Comparison of ENCODE assay signal across 31 cellular contexts in the genomic region with DNA sequence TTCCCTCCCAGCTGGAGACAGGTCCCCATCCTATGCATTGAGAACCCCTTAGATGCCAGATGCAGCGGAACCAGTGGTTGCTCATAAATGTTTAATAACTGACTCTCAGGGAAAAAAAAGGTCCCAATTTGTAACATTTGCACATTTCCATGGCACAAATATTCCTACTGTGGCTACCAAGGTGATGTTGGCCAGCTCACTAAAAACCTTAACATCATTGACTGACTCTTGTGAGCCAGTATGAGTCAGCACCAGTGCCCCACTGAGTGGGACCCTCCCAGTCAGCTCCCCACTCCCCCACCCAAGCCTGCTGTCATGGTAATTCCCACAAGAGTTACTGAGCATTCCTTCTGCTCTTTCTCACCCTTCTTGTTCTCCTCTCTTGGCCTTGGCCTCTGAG. TPM values are rescaled to one million over a fixed set of nuclear protein-coding genes. Genes with fewer than 3 reads are reported as not detected.
"Had no signal": no experiment of that assay in that cellular context is flagged by ENCODE, and none has a peak within 500 bp of the region (broad histone marks: within the 10 kb centered on the region; RNA-seq: fewer than 3 reads in every experiment).

No MANE protein-coding gene starts in this region.

- H3K4me2 ChIP-seq: smooth muscle cell had no signal

- H3K4me3 Mint-ChIP-seq: immature natural killer cell; naive thymus-derived CD8-positive, alpha-beta T cell; nephron; neural crest cell; stimulated activated memory B cell treated with anti-CD40 and anti-IgM and Interleukin-4, amounts not matched to agents 10 μg/mL and 1 μg/mL and 100 μg/mL, for 72 hours; stimulated activated naive CD8-positive, alpha-beta T cell treated with anti-CD3 and anti-CD28 coated beads, Interleukin-15, amount 100 ng/mL, for 72 hours; type B pancreatic cell had no signal

- H3K36me3 ChIP-seq: left lung, lower lobe of right lung, neutrophil, right atrium auricular region, right lobe of liver, tibial nerve, uterus had no signal

- H3K27me3 ChIP-seq: left lung, right atrium auricular region, right lobe of liver, tibial nerve, uterus had no signal

- H3K9me3 Mint-ChIP-seq: naive thymus-derived CD8-positive, alpha-beta T cell; nephron; neural crest cell; stimulated activated memory B cell treated with anti-CD40 and anti-IgM and Interleukin-4, amounts not matched to agents 10 μg/mL and 1 μg/mL and 100 μg/mL, for 72 hours; stimulated activated naive CD8-positive, alpha-beta T cell treated with anti-CD3 and anti-CD28 coated beads, Interleukin-15, amount 100 ng/mL, for 72 hours; type B pancreatic cell had no signal

- H3K9me3 ChIP-seq: left lung, lower lobe of right lung, neutrophil, right atrium auricular region, right lobe of liver, tibial nerve, uterus had no signal

- FAIRE-seq: islet of Langerhans, kidney had no signal

- H3K4me1 Mint-ChIP-seq: immature natural killer cell; nephron; neural crest cell; stimulated activated naive CD8-positive, alpha-beta T cell treated with anti-CD3 and anti-CD28 coated beads, Interleukin-15, amount 100 ng/mL, for 72 hours had no signal

- H3K4me1 ChIP-seq: left lung, lower lobe of right lung, parathyroid adenoma, right atrium auricular region, right lobe of liver, tibial nerve, uterus had no signal

- H3K36me3 Mint-ChIP-seq: immature natural killer cell; naive thymus-derived CD8-positive, alpha-beta T cell; stimulated activated memory B cell treated with anti-CD40 and anti-IgM and Interleukin-4, amounts not matched to agents 10 μg/mL and 1 μg/mL and 100 μg/mL, for 72 hours; type B pancreatic cell had no signal

- DNase-seq: immature natural killer cell; kidney; left colon; left lung; lower lobe of right lung; mammary epithelial cell; mesenchymal stem cell; naive thymus-derived CD8-positive, alpha-beta T cell; occipital lobe; right lobe of liver; stimulated activated CD4-positive, alpha-beta T cell treated with anti-CD3 and anti-CD28 coated beads, Interleukin-1b, Interleukin-23, amount 100 ng/mL, for 48 hours; stimulated activated CD4-positive, alpha-beta T cell treated with anti-CD3 and anti-CD28 coated beads, Interleukin-2, amount 100 ng/mL, for 48 hours; stimulated activated CD4-positive, alpha-beta T cell treated with anti-CD3 and anti-CD28 coated beads, Interleukin-4, amount 100 ng/mL, for 4 hours; stimulated activated CD8-positive, alpha-beta memory T cell treated with anti-CD3 and anti-CD28 coated beads, Interleukin-4, amount 100 ng/mL, for 48 hours; stimulated activated naive CD4-positive, alpha-beta T cell treated with Interleukin-2 at 50 U/mL for 16 hours; stimulated activated naive CD8-positive, alpha-beta T cell treated with anti-CD3 and anti-CD28 coated beads, Interleukin-15, amount 100 ng/mL, for 72 hours; substantia nigra; uterus had no signal

- H3K9ac ChIP-seq: parathyroid adenoma had no signal

- H3K27ac Mint-ChIP-seq: immature natural killer cell; nephron; progenitor cell of endocrine pancreas; stimulated activated memory B cell treated with anti-CD40 and anti-IgM and Interleukin-4, amounts not matched to agents 10 μg/mL and 1 μg/mL and 100 μg/mL, for 72 hours; type B pancreatic cell had no signal

- H3K4me3 ChIP-seq: left lung, lower lobe of right lung, right atrium auricular region, right lobe of liver, smooth muscle cell, tibial nerve, uterus had no signal

- H3K79me2 ChIP-seq: parathyroid adenoma had no signal

- H3K27me3 Mint-ChIP-seq: naive thymus-derived CD8-positive, alpha-beta T cell; stimulated activated memory B cell treated with anti-CD40 and anti-IgM and Interleukin-4, amounts not matched to agents 10 μg/mL and 1 μg/mL and 100 μg/mL, for 72 hours; stimulated activated naive CD8-positive, alpha-beta T cell treated with anti-CD3 and anti-CD28 coated beads, Interleukin-15, amount 100 ng/mL, for 72 hours had no signal

- H2AFZ ChIP-seq: parathyroid adenoma had no signal

- H3K27ac ChIP-seq: left lung, lower lobe of right lung, neutrophil, parathyroid adenoma, right atrium auricular region, right lobe of liver, tibial nerve, uterus had no signal

- ATAC-seq: left colon; left lung; lower lobe of right lung; naive thymus-derived CD8-positive, alpha-beta T cell; right lobe of liver; stimulated activated memory B cell treated with anti-CD40 and anti-IgM and Interleukin-4, amounts not matched to agents 10 μg/mL and 1 μg/mL and 100 μg/mL, for 72 hours; stimulated activated naive CD8-positive, alpha-beta T cell treated with anti-CD3 and anti-CD28 coated beads, Interleukin-15, amount 100 ng/mL, for 72 hours had no signal

RNA-seq across cellular contexts. Expression of a gene that starts 26.9 kb away (rescaled TPM):
- total RNA-seq: osteocyte, pulmonary artery endothelial cell had no signal
